Comparison of ENCODE assay signal across 15 cellular contexts in the genomic region with DNA sequence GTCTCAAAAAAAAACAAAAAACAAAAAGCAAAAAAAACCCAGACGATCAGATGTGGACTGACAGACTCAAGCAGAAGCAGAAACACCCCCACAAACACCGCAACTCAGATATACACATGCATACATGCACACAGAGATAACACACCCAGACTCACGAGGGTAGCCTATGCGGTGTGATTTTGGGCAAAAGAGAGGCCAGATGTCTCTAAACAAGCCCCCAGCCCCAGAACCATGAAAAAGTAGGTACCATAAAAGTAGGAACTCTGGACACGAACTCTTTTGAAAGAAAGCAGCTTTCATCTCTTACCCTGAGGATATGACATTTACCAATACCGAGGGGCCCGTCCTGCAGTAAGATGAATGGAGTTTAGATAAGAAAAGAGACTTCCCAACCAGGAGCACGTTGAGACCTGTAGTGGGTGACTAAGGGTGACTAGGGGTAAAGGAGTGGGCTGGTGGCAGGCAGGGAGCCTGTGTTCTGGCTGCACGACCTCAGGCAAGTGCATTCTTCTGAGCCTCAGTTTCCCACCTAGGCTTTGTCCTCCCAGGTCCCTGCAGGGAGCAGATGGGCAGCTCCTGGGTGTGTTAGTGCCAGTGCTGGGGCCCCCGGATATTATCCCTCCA. TPM values are rescaled to one million over a fixed set of nuclear protein-coding genes. Genes with fewer than 3 reads are reported as not detected.
DNase-seq lines count a peak whose midpoint lies in the region; ATAC-seq and TF ChIP-seq lines count a peak whose summit lies in the region.
"Had no signal": no experiment of that assay in that cellular context is flagged by ENCODE, and none has a peak within 500 bp of the region (broad histone marks: within the 10 kb centered on the region; RNA-seq: fewer than 3 reads in every experiment).

No MANE protein-coding gene starts in this region.

- H3K27me3 ChIP-seq in heart right ventricle, result peaks cover 0 to 14% (median 0%) of the 10 kb centered on the region in 7 donors

- H3K36me3 Mint-ChIP-seq in nephron (ENCODE audit: low read depth), result no peaks in the 10 kb centered on the region
- H3K36me3 Mint-ChIP-seq in activated T-cell treated with anti-CD3 and anti-CD28 coated beads, Interleukin-2, amount 50 U/mL, for 72 hours (ENCODE audit: insufficient read depth in 2 of 2), result no peaks in the 10 kb centered on the region
- H3K36me3 Mint-ChIP-seq in activated T-helper 1 cell treated with anti-CD3 and anti-CD28 coated beads, Interleukin-12 subunit alpha, Interleukin-12 subunit beta, Interleukin-2, Interleukin-4 antibody, amounts not matched to agents 30 ng/mL and 10 ng/mL and 1 ng/mL, durations not matched to agents 14 hours and 24 hours and 36 hours (ENCODE audit: low read depth), result no peaks in the 10 kb centered on the region
- H3K36me3 Mint-ChIP-seq: memory B cell had no signal

- H3K36me3 ChIP-seq in heart right ventricle, result peaks cover 0 to 7% (median 0%) of the 10 kb centered on the region in 9 donors
- H3K36me3 ChIP-seq: HAP-1 had no signal

- intact Hi-C loops in heart right ventricle (cut with DNase I), result loop anchor here in 2 of 10 donors (5.0 to 10.0 kb wide), 2 partner anchors 72 to 220 kb away; no protein-coding TSS in a partner anchor
- intact Hi-C loops in cardiac septum (cut with DNase I), result loop anchor here (2.0 to 10.0 kb wide), 3 partner anchors 52 to 360 kb away; a partner anchor contains a TSS
- intact Hi-C loops in activated T-helper 1 cell treated with anti-CD3 and anti-CD28 coated beads, Interleukin-12 subunit alpha, Interleukin-12 subunit beta, Interleukin-2, Interleukin-4 antibody, amounts not matched to agents 30 ng/mL and 10 ng/mL and 1 ng/mL, durations not matched to agents 14 hours and 24 hours and 36 hours (cut with micrococcal nuclease), result no loop called here

- DNase-seq in heart right ventricle (no peak), cardiac septum (ENCODE audit: low spot score) (no peak), coronary artery (ENCODE audit: low spot score) (no peak), ureter (ENCODE audit: low spot score) (peak; percentile 57)
- no peak for DNase-seq in activated CD4-positive, alpha-beta T cell treated with anti-CD3 and anti-CD28 coated beads for 48 hours
- DNase-seq in activated T-cell treated with anti-CD3 and anti-CD28 coated beads, Interleukin-2, amount 50 U/mL, for 72 hours, result no peak
- no peak for DNase-seq in activated T-helper 1 cell treated with anti-CD3 and anti-CD28 coated beads, Interleukin-12 subunit alpha, Interleukin-12 subunit beta, Interleukin-2, Interleukin-4 antibody, amounts not matched to agents 30 ng/mL and 10 ng/mL and 1 ng/mL, durations not matched to agents 14 hours and 24 hours and 36 hours (ENCODE audit: low spot score)
- DNase-seq: activated CD8-positive, alpha-beta memory T cell treated with anti-CD3 and anti-CD28 coated beads, Interleukin-2, amount 50 U/mL, for 4 hours; EL; NCI-H1105; stimulated activated naive CD4-positive, alpha-beta T cell treated with Interleukin-2 at 50 U/mL for 16 hours; T-helper 17 cell had no signal

- H3K4me3 Mint-ChIP-seq in nephron, result peak overlapping the region in 2 of 3 experiments; percentile 56 to 65
- no peak overlapping the region for H3K4me3 Mint-ChIP-seq in activated T-cell treated with anti-CD3 and anti-CD28 coated beads, Interleukin-2, amount 50 U/mL, for 72 hours
- no peak overlapping the region for H3K4me3 Mint-ChIP-seq in activated T-helper 1 cell treated with anti-CD3 and anti-CD28 coated beads, Interleukin-12 subunit alpha, Interleukin-12 subunit beta, Interleukin-2, Interleukin-4 antibody, amounts not matched to agents 30 ng/mL and 10 ng/mL and 1 ng/mL, durations not matched to agents 14 hours and 24 hours and 36 hours
- H3K4me3 Mint-ChIP-seq: memory B cell, T-helper 17 cell had no signal

- WGBS in heart right ventricle, 2 donors, result 48 to 56% methylated on average over 10 of the region's 10 CpGs

- H3K9me3 ChIP-seq in heart right ventricle, result no peaks in the 10 kb centered on the region
- H3K9me3 ChIP-seq: HAP-1 had no signal

- ATAC-seq in heart right ventricle, result no peak
- ATAC-seq in activated T-cell treated with anti-CD3 and anti-CD28 coated beads, Interleukin-2, amount 50 U/mL, for 72 hours (replicated peaks in 1 of 2), result no peak
- ATAC-seq: T-helper 17 cell had no signal

- H3K27ac ChIP-seq in heart right ventricle, result peak overlapping the region; percentile 89 to 99 (median 97)
- peak overlapping the region; percentile 98 to 99 for H3K27ac ChIP-seq in coronary artery

- H3K4me3 ChIP-seq in heart right ventricle (no peak overlapping the region), coronary artery (peak overlapping the region; percentile 39)
- H3K4me3 ChIP-seq: HAP-1 had no signal

- peaks cover 30% of the 10 kb centered on the region for H3K4me1 Mint-ChIP-seq in nephron
- H3K4me1 Mint-ChIP-seq in activated T-cell treated with anti-CD3 and anti-CD28 coated beads, Interleukin-2, amount 50 U/mL, for 72 hours (ENCODE audit: low read depth), result no peaks in the 10 kb centered on the region
- H3K4me1 Mint-ChIP-seq in activated T-helper 1 cell treated with anti-CD3 and anti-CD28 coated beads, Interleukin-12 subunit alpha, Interleukin-12 subunit beta, Interleukin-2, Interleukin-4 antibody, amounts not matched to agents 30 ng/mL and 10 ng/mL and 1 ng/mL, durations not matched to agents 14 hours and 24 hours and 36 hours (ENCODE audit: low read depth), result no peaks in the 10 kb centered on the region

- no peaks in the 10 kb centered on the region for H3K9me3 Mint-ChIP-seq in nephron
- no peaks in the 10 kb centered on the region for H3K9me3 Mint-ChIP-seq in activated T-cell treated with anti-CD3 and anti-CD28 coated beads, Interleukin-2, amount 50 U/mL, for 72 hours
- H3K9me3 Mint-ChIP-seq in activated T-helper 1 cell treated with anti-CD3 and anti-CD28 coated beads, Interleukin-12 subunit alpha, Interleukin-12 subunit beta, Interleukin-2, Interleukin-4 antibody, amounts not matched to agents 30 ng/mL and 10 ng/mL and 1 ng/mL, durations not matched to agents 14 hours and 24 hours and 36 hours, result no peaks in the 10 kb centered on the region
- H3K9me3 Mint-ChIP-seq: memory B cell had no signal

- TF ChIP-seq CTCF in heart right ventricle (IDR thresholded peaks at IDR 0.05) (no peak), coronary artery (IDR thresholded peaks at IDR 0.05) (no peak), nephron (IDR thresholded peaks at IDR 0.05; ENCODE audit: unreplicated experiment in 3 of 3) (no peak)

- H3K27ac Mint-ChIP-seq in nephron, result peak overlapping the region in 2 of 3 experiments; percentile 92 to 97
- H3K27ac Mint-ChIP-seq in activated T-cell treated with anti-CD3 and anti-CD28 coated beads, Interleukin-2, amount 50 U/mL, for 72 hours, result no peak overlapping the region
- H3K27ac Mint-ChIP-seq in activated T-helper 1 cell treated with anti-CD3 and anti-CD28 coated beads, Interleukin-12 subunit alpha, Interleukin-12 subunit beta, Interleukin-2, Interleukin-4 antibody, amounts not matched to agents 30 ng/mL and 10 ng/mL and 1 ng/mL, durations not matched to agents 14 hours and 24 hours and 36 hours, result no peak overlapping the region
- H3K27ac Mint-ChIP-seq: memory B cell, T-helper 17 cell had no signal

- H3K27me3 Mint-ChIP-seq in nephron (ENCODE audit: low read depth), result peaks cover 9% of the 10 kb centered on the region
- peaks cover 5% of the 10 kb centered on the region for H3K27me3 Mint-ChIP-seq in activated T-cell treated with anti-CD3 and anti-CD28 coated beads, Interleukin-2, amount 50 U/mL, for 72 hours (ENCODE audit: low read depth)
- H3K27me3 Mint-ChIP-seq in activated T-helper 1 cell treated with anti-CD3 and anti-CD28 coated beads, Interleukin-12 subunit alpha, Interleukin-12 subunit beta, Interleukin-2, Interleukin-4 antibody, amounts not matched to agents 30 ng/mL and 10 ng/mL and 1 ng/mL, durations not matched to agents 14 hours and 24 hours and 36 hours (ENCODE audit: insufficient read depth), result peaks cover 12% of the 10 kb centered on the region

- peaks cover 27 to 53% (median 49%) of the 10 kb centered on the region in 9 donors for H3K4me1 ChIP-seq in heart right ventricle
- H3K4me1 ChIP-seq: HAP-1 had no signal

RNA-seq across cellular contexts. Expression of a gene that starts 1.5 kb away (rescaled TPM):
- total RNA-seq in heart right ventricle, result 100 to 1,000 TPM; 139 to 336 (median 188) TPM
- polyA plus RNA-seq in heart right ventricle, result 100 to 1,000 TPM; 268 to 332 TPM
- 180 TPM for total RNA-seq in cardiac septum
- total RNA-seq in ureter, result 218 TPM
- not detected for total RNA-seq in activated T-cell treated with anti-CD3 and anti-CD28 coated beads, Interleukin-2, amount 50 U/mL, for 72 hours
- total RNA-seq in activated T-helper 1 cell treated with anti-CD3 and anti-CD28 coated beads, Interleukin-12 subunit alpha, Interleukin-12 subunit beta, Interleukin-2, Interleukin-4 antibody, amounts not matched to agents 30 ng/mL and 10 ng/mL and 1 ng/mL, durations not matched to agents 14 hours and 24 hours and 36 hours, result not detected in 2 replicates
- total RNA-seq: T-helper 17 cell had no signal

RNA-seq across cellular contexts. Expression of a gene that starts 42.6 kb away (rescaled TPM):
- under 1 TPM in 6 of 10 donors, not detected in 4; 0.17 to 0.92 (median 0.37) TPM for total RNA-seq in heart right ventricle
- polyA plus RNA-seq in heart right ventricle, result 1 to 10 TPM in 1 of 2 donors, under 1 TPM in 1; 0.20 to 1.5 TPM
- total RNA-seq in cardiac septum, result not detected
- total RNA-seq in ureter, result not detected
- total RNA-seq in activated T-cell treated with anti-CD3 and anti-CD28 coated beads, Interleukin-2, amount 50 U/mL, for 72 hours, result not detected
- not detected in 2 replicates for total RNA-seq in activated T-helper 1 cell treated with anti-CD3 and anti-CD28 coated beads, Interleukin-12 subunit alpha, Interleukin-12 subunit beta, Interleukin-2, Interleukin-4 antibody, amounts not matched to agents 30 ng/mL and 10 ng/mL and 1 ng/mL, durations not matched to agents 14 hours and 24 hours and 36 hours
- total RNA-seq: T-helper 17 cell had no signal

Comparison
In these comparisons a context has a peak if more than half of its experiments do, and no peak if none do; other contexts are left out.
1. H3K27ac Mint-ChIP-seq: peak in nephron (2 of 3); none in activated T-cell treated with anti-CD3 and anti-CD28 coated beads, Interleukin-2, amount 50 U/mL, for 72 hours (single experiment) and activated T-helper 1 cell treated with anti-CD3 and anti-CD28 coated beads, Interleukin-12 subunit alpha, Interleukin-12 subunit beta, Interleukin-2, Interleukin-4 antibody, amounts not matched to agents 30 ng/mL and 10 ng/mL and 1 ng/mL, durations not matched to agents 14 hours and 24 hours and 36 hours (single experiment).
2. H3K4me3 Mint-ChIP-seq: peak in nephron (2 of 3); none in activated T-cell treated with anti-CD3 and anti-CD28 coated beads, Interleukin-2, amount 50 U/mL, for 72 hours (0 of 2) and activated T-helper 1 cell treated with anti-CD3 and anti-CD28 coated beads, Interleukin-12 subunit alpha, Interleukin-12 subunit beta, Interleukin-2, Interleukin-4 antibody, amounts not matched to agents 30 ng/mL and 10 ng/mL and 1 ng/mL, durations not matched to agents 14 hours and 24 hours and 36 hours (single experiment).
3. RNA of a gene that starts 1.5 kb away (total RNA-seq): 218 TPM in ureter (single experiment), 139 to 336 TPM in heart right ventricle and 180 TPM in cardiac septum (single experiment); not detected in activated T-helper 1 cell treated with anti-CD3 and anti-CD28 coated beads, Interleukin-12 subunit alpha, Interleukin-12 subunit beta, Interleukin-2, Interleukin-4 antibody, amounts not matched to agents 30 ng/mL and 10 ng/mL and 1 ng/mL, durations not matched to agents 14 hours and 24 hours and 36 hours and not detected in activated T-cell treated with anti-CD3 and anti-CD28 coated beads, Interleukin-2, amount 50 U/mL, for 72 hours; every median in the first group is over 100 times any median in the second.